25 cellular contexts compared by ENCODE assay signal in genomic region chr1:246803891-246804290, GRCh38.
"Had no signal": no experiment of that assay in that cellular context is flagged by ENCODE, and none has a peak within 500 bp of the region (broad histone marks: within the 10 kb centered on the region; RNA-seq: fewer than 3 reads in every experiment).

No MANE protein-coding gene starts in this region.

- H3K79me2 ChIP-seq: hepatocyte had no signal

- H3K27ac ChIP-seq: coronary artery, dorsolateral prefrontal cortex, epithelial cell of prostate, esophagus squamous epithelium, gastroesophageal sphincter, heart left ventricle, hepatocyte, left lung, lower lobe of right lung had no signal

- H3K4me1 ChIP-seq: gastroesophageal sphincter, left lung, lower lobe of right lung had no signal

- DNase-seq: dermis blood vessel endothelial cell; dorsolateral prefrontal cortex; effector CD8-positive, alpha-beta T cell; effector memory CD8-positive, alpha-beta T cell; endodermal cell; erythroblast; esophagus squamous epithelium; foreskin fibroblast; heart left ventricle; hypothalamus; immature natural killer cell; islet precursor cell; kidney; kidney glomerular epithelial cell; left lung; left ventricle myocardium superior; lower lobe of right lung; mesenchymal stem cell; naive thymus-derived CD4-positive, alpha-beta T cell had no signal

- H3K36me3 ChIP-seq: esophagus squamous epithelium, gastroesophageal sphincter, heart left ventricle, left lung, lower lobe of right lung had no signal

- H2AFZ ChIP-seq: hepatocyte had no signal

- H3K27ac Mint-ChIP-seq: effector memory CD8-positive, alpha-beta T cell; endodermal cell; immature natural killer cell; mesothelial cell of epicardium; naive thymus-derived CD4-positive, alpha-beta T cell had no signal

- H3K9me3 Mint-ChIP-seq: effector memory CD8-positive, alpha-beta T cell; immature natural killer cell had no signal

- H3K4me2 ChIP-seq: hepatocyte had no signal

- ATAC-seq: effector memory CD8-positive, alpha-beta T cell; esophagus mucosa; gastroesophageal sphincter; heart left ventricle; left lung; left ventricle myocardium superior; lower lobe of right lung; naive thymus-derived CD4-positive, alpha-beta T cell had no signal

- H3K4me3 ChIP-seq: coronary artery, dorsolateral prefrontal cortex, esophagus squamous epithelium, gastroesophageal sphincter, heart left ventricle, hepatocyte, left lung, lower lobe of right lung had no signal

- H3K4me1 Mint-ChIP-seq: immature natural killer cell; naive thymus-derived CD4-positive, alpha-beta T cell had no signal

- H3K36me3 Mint-ChIP-seq: immature natural killer cell; mesothelial cell of epicardium; naive thymus-derived CD4-positive, alpha-beta T cell had no signal

- H3K4me3 Mint-ChIP-seq: effector memory CD8-positive, alpha-beta T cell; endodermal cell; immature natural killer cell; mesothelial cell of epicardium; naive thymus-derived CD4-positive, alpha-beta T cell had no signal

- H3K27me3 ChIP-seq: esophagus squamous epithelium, heart left ventricle, hepatocyte, left lung had no signal
